ENCODE assay signal across 30 cellular contexts in genomic region chr12:16093825-16094224, GRCh38.
"Had no signal": no experiment of that assay in that cellular context is flagged by ENCODE, and none has a peak within 500 bp of the region (broad histone marks: within the 10 kb centered on the region; RNA-seq: fewer than 3 reads in every experiment).

No MANE protein-coding gene starts in this region.

- FAIRE-seq: bronchial epithelial cell had no signal

- H3K4me1 ChIP-seq: ascending aorta had no signal

- H3K4me3 ChIP-seq: ascending aorta, cardiac muscle cell had no signal

- H3K36me3 ChIP-seq: ascending aorta, cardiac muscle cell, WERI-Rb-1 had no signal

- DNase-seq: activated CD4-positive, alpha-beta memory T cell treated with anti-CD3 and anti-CD28 coated beads, Interleukin-2, amount 10 ng/mL, durations not matched to agents 7 days and 5 days; activated CD4-positive, alpha-beta T cell treated with anti-CD3 and anti-CD28 coated beads for 1 hour; activated CD4-positive, alpha-beta T cell treated with anti-CD3 and anti-CD28 coated beads for 36 hours; activated CD4-positive, alpha-beta T cell treated with anti-CD3 and anti-CD28 coated beads for 48 hours; activated CD4-positive, alpha-beta T cell treated with anti-CD3 and anti-CD28 coated beads, Interleukin-2, amount 10 ng/mL, durations not matched to agents 7 days and 5 days; activated CD4-positive, alpha-beta T cell treated with anti-CD3 and anti-CD28 coated beads, Interleukin-2, amount 50 U/mL, for 48 hours; activated CD4-positive, CD25-positive, alpha-beta regulatory T cell; activated CD8-positive, alpha-beta memory T cell treated with anti-CD3 and anti-CD28 coated beads for 24 hours; activated CD8-positive, alpha-beta memory T cell treated with anti-CD3 and anti-CD28 coated beads, Interleukin-2, amount 10 ng/mL, durations not matched to agents 7 days and 5 days; activated CD8-positive, alpha-beta memory T cell treated with anti-CD3 and anti-CD28 coated beads, Interleukin-2, amount 50 U/mL, for 48 hours; activated CD8-positive, alpha-beta T cell treated with anti-CD3 and anti-CD28 coated beads, Interleukin-2, amount 10 ng/mL, durations not matched to agents 7 days and 5 days; activated effector memory CD4-positive, alpha-beta T cell treated with Interleukin-2 at 50 U/mL for 16 hours; activated gamma-delta T cell; activated naive CD4-positive, alpha-beta T cell treated with anti-CD3 and anti-CD28 coated beads, Interleukin-2, amount 10 ng/mL, durations not matched to agents 7 days and 5 days; activated naive CD4-positive, alpha-beta T cell treated with Interleukin-2 at 50 U/mL for 16 hours; activated naive CD8-positive, alpha-beta T cell treated with anti-CD3 and anti-CD28 coated beads, Interleukin-2, amount 10 ng/mL, durations not matched to agents 7 days and 5 days; activated naive CD8-positive, alpha-beta T cell treated with anti-CD3 and anti-CD28 coated beads, Interleukin-2, amount 50 U/mL, for 24 hours; activated T-cell treated with anti-CD3 and anti-CD28 coated beads, Interleukin-2, amount 50 U/mL, for 24 hours; activated T-cell treated with anti-CD3 and anti-CD28 coated beads, Interleukin-2, amount 50 U/mL, for 48 hours; amygdala; anterior cingulate cortex; caudate nucleus; cerebellar nuclear complex; T-helper 9 cell; WERI-Rb-1 had no signal

- H3K9me3 ChIP-seq: ascending aorta had no signal

- ATAC-seq: activated CD4-positive, alpha-beta T cell treated with anti-CD3 and anti-CD28 coated beads for 36 hours; activated CD4-positive, CD25-positive, alpha-beta regulatory T cell treated with anti-CD3 and anti-CD28 coated beads, Interleukin-2, amount 50 U/mL, for 24 hours; activated CD8-positive, alpha-beta memory T cell treated with anti-CD3 and anti-CD28 coated beads, Interleukin-2, amount 10 ng/mL, durations not matched to agents 7 days and 5 days; activated CD8-positive, alpha-beta T cell treated with anti-CD3 and anti-CD28 coated beads, Interleukin-2, amount 10 ng/mL, durations not matched to agents 7 days and 5 days; activated naive CD8-positive, alpha-beta T cell treated with anti-CD3 and anti-CD28 coated beads, Interleukin-2, amount 50 U/mL, for 24 hours; WTC11 had no signal

- H3K27ac ChIP-seq: ascending aorta, cardiac muscle cell, WERI-Rb-1 had no signal

- H3K27me3 ChIP-seq: ascending aorta, cardiac muscle cell had no signal
